ENCODE assay signal across 16 cellular contexts in genomic region chr1:54095543-54096286, GRCh38. TPM values are rescaled to one million over a fixed set of nuclear protein-coding genes. Genes with fewer than 3 reads are reported as not detected.
DNase-seq lines count a peak whose midpoint lies in the region; ATAC-seq and TF ChIP-seq lines count a peak whose summit lies in the region.
"Had no signal": no experiment of that assay in that cellular context is flagged by ENCODE, and none has a peak within 500 bp of the region (broad histone marks: within the 10 kb centered on the region; RNA-seq: fewer than 3 reads in every experiment).

No MANE protein-coding gene starts in this region.

- peaks cover 17% of the 10 kb centered on the region for H3F3A ChIP-seq in neural progenitor cell (ENCODE audit: low read depth)

- intact Hi-C loops in heart right ventricle (cut with DNase I), result no loop called here

- H3K4me1 Mint-ChIP-seq in neural progenitor cell, result peaks cover 9% of the 10 kb centered on the region

- H4K20me1 ChIP-seq in neural progenitor cell (ENCODE audit: low read depth), result peaks cover 5% of the 10 kb centered on the region

- no peaks in the 10 kb centered on the region for H3K79me2 ChIP-seq in neural progenitor cell (ENCODE audit: low read depth)

- H3K4me3 ChIP-seq in HL-60 (replicated peaks; ENCODE audit: insufficient read depth, low read length), result no peak overlapping the region
- H3K4me3 ChIP-seq in heart right ventricle, result peak overlapping the region in 1 of 10 donors; percentile 14
- no peak overlapping the region for H3K4me3 ChIP-seq in neutrophil (ENCODE audit: low read depth in 1 of 2, low read length in 1 of 2)
- no peak overlapping the region for H3K4me3 ChIP-seq in neural progenitor cell
- H3K4me3 ChIP-seq: gastrocnemius medialis, SJSA1, smooth muscle cell had no signal

- H3K4me2 ChIP-seq in neural progenitor cell, result no peak overlapping the region
- H3K4me2 ChIP-seq: smooth muscle cell had no signal

- H3K4me3 Mint-ChIP-seq in neural progenitor cell, result no peak overlapping the region
- H3K4me3 Mint-ChIP-seq: activated CD8-positive, alpha-beta T cell treated with anti-CD3 and anti-CD28 coated beads for 36 hours; activated naive CD8-positive, alpha-beta T cell had no signal

- peaks cover 0 to 12% (median 0%) of the 10 kb centered on the region in 9 donors for H3K4me1 ChIP-seq in heart right ventricle
- H3K4me1 ChIP-seq in neutrophil (ENCODE audit: control insufficient read depth in 1 of 2, insufficient read depth in 1 of 2, low read depth in 1 of 2, low read length in 1 of 2), result peaks cover 16 to 32% of the 10 kb centered on the region in 2 experiments
- peaks cover 15% of the 10 kb centered on the region for H3K4me1 ChIP-seq in neural progenitor cell
- H3K4me1 ChIP-seq: gastrocnemius medialis, SJSA1 had no signal

- no peaks in the 10 kb centered on the region for H3K36me3 Mint-ChIP-seq in neural progenitor cell

- no peak overlapping the region for H3K9ac ChIP-seq in neural progenitor cell

- H3K27ac ChIP-seq in HL-60 (replicated peaks) (peak overlapping the region; percentile 44), heart right ventricle (peak overlapping the region in 3 of 10 donors; percentile 6 to 56 (median 36)), neutrophil (peak overlapping the region; percentile 30), neural progenitor cell (no peak overlapping the region)
- H3K27ac ChIP-seq: SJSA1 had no signal

- H3K9me3 ChIP-seq in heart right ventricle (no peaks in the 10 kb centered on the region), neutrophil (no peaks in the 10 kb centered on the region), neural progenitor cell (ENCODE audit: low read depth) (no peaks in the 10 kb centered on the region)
- H3K9me3 ChIP-seq: gastrocnemius medialis, SJSA1 had no signal

- TF ChIP-seq CTCF in HL-60 (IDR thresholded peaks at IDR 0.05; ENCODE audit: insufficient read depth, low read length) (no peak), heart right ventricle (IDR thresholded peaks at IDR 0.05) (no peak), neutrophil (IDR thresholded peaks at IDR 0.05) (no peak), neural progenitor cell (IDR thresholded peaks at IDR 0.05) (no peak)

- no peaks in the 10 kb centered on the region for H3K9me3 Mint-ChIP-seq in neural progenitor cell
- H3K9me3 Mint-ChIP-seq: activated CD8-positive, alpha-beta T cell treated with anti-CD3 and anti-CD28 coated beads for 36 hours had no signal

- DNase-seq in HL-60 (ENCODE audit: low read depth in 1 of 2, low spot score in 1 of 2) (peak; percentile 58 to 80), NOMO-1 treated with dmso at 0.1 percent for 144 hours (lab: John Stamatoyannopoulos, UW; ENCODE audit: unreplicated experiment) (peak; percentile 82), heart right ventricle (no peak), T-helper 9 cell (no peak), neural progenitor cell (ENCODE audit: low spot score) (no peak), DMS 273 (lab: John Stamatoyannopoulos, UW; ENCODE audit: unreplicated experiment) (no peak)
- DNase-seq in effector CD8-positive, alpha-beta T cell (lab: John Stamatoyannopoulos, UW), result no peak
- DNase-seq: activated CD8-positive, alpha-beta T cell treated with anti-CD3 and anti-CD28 coated beads for 36 hours; gastrocnemius medialis; GOT3; NCI-H2171 treated with DMSO at 0.1 percent for 48 hours had no signal

- 62 to 72% methylated on average over 9 of the region's 9 CpGs for WGBS in heart right ventricle, 2 donors

- peaks cover 0 to 28% (median 0%) of the 10 kb centered on the region in 9 donors for H3K36me3 ChIP-seq in heart right ventricle
- peaks cover 25% of the 10 kb centered on the region for H3K36me3 ChIP-seq in neutrophil
- H3K36me3 ChIP-seq in neural progenitor cell, result no peaks in the 10 kb centered on the region
- H3K36me3 ChIP-seq: gastrocnemius medialis, SJSA1 had no signal

- no peak overlapping the region for H2AFZ ChIP-seq in neural progenitor cell (replicated peaks)

- H3K27ac Mint-ChIP-seq in neural progenitor cell, result no peak overlapping the region
- H3K27ac Mint-ChIP-seq: activated CD8-positive, alpha-beta T cell treated with anti-CD3 and anti-CD28 coated beads for 36 hours; activated naive CD8-positive, alpha-beta T cell had no signal

- ATAC-seq in heart right ventricle, result peak in 5 of 8 donors; percentile 14 to 54 (median 35)
- ATAC-seq: activated CD8-positive, alpha-beta T cell treated with anti-CD3 and anti-CD28 coated beads for 36 hours had no signal

- peaks cover 2% of the 10 kb centered on the region for H3K27me3 Mint-ChIP-seq in neural progenitor cell (ENCODE audit: insufficient read depth, low read depth)
- H3K27me3 Mint-ChIP-seq: activated CD8-positive, alpha-beta T cell treated with anti-CD3 and anti-CD28 coated beads for 36 hours; activated naive CD8-positive, alpha-beta T cell had no signal

- H3K27me3 ChIP-seq in HL-60 (ENCODE audit: insufficient read depth, poor library complexity, severe bottlenecking) (no peaks in the 10 kb centered on the region), heart right ventricle (no peaks in the 10 kb centered on the region), neutrophil (no peaks in the 10 kb centered on the region), neural progenitor cell (no peaks in the 10 kb centered on the region)
- H3K27me3 ChIP-seq: gastrocnemius medialis, SJSA1 had no signal

RNA-seq across cellular contexts. Expression of gene TCEANC2, which starts 42.3 kb away (rescaled TPM):
- total RNA-seq in heart right ventricle, result 1 to 10 TPM; 2.3 to 5.9 (median 4.1) TPM
- polyA plus RNA-seq in heart right ventricle, result 1 to 10 TPM; 1.4 to 2.6 TPM
- 8.8 and 11.6 TPM in 2 replicates for total RNA-seq in neural progenitor cell (ENCODE audit: low replicate concordance)

RNA-seq across cellular contexts. Expression of gene TMEM59, which starts 42.7 kb away (rescaled TPM):
- total RNA-seq in heart right ventricle (100 to 1,000 TPM; 285 to 474 (median 345) TPM), neural progenitor cell (ENCODE audit: low replicate concordance) (125 and 139 TPM in 2 replicates)
- 100 to 1,000 TPM in 1 of 2 donors, 10 to 100 TPM in 1; 98.2 to 231 TPM for polyA plus RNA-seq in heart right ventricle

RNA-seq across cellular contexts. Expression of gene CDCP2, which starts 57.1 kb away (rescaled TPM):
- under 1 TPM in 1 of 10 donors, not detected in 9; 0.11 TPM for total RNA-seq in heart right ventricle
- under 1 TPM in 1 of 2 donors, not detected in 1; 0.03 TPM for polyA plus RNA-seq in heart right ventricle
- 0.15 TPM in 1 of 2 replicates, not detected in the other for total RNA-seq in neural progenitor cell (ENCODE audit: low replicate concordance)
- total RNA-seq: gastrocnemius medialis, HT1080, SJSA1, smooth muscle cell had no signal
- polyA plus RNA-seq: smooth muscle cell had no signal

Comparison
In these comparisons a context has a peak if more than half of its experiments do, and no peak if none do; other contexts are left out.
1. DNase-seq: peak in HL-60 (2 of 2) and NOMO-1 treated with dmso at 0.1 percent for 144 hours (single experiment); none in heart right ventricle (0 of 2), T-helper 9 cell (single experiment), neural progenitor cell (single experiment), effector CD8-positive, alpha-beta T cell (single experiment) and DMS 273 (single experiment).